In genomic region chr3:151282921-151283320, GRCh38 we compare ENCODE assay signal across 8 cellular contexts. TPM values are rescaled to one million over a fixed set of nuclear protein-coding genes. Genes with fewer than 3 reads are reported as not detected.
DNase-seq lines count a peak whose midpoint lies in the region; ATAC-seq and TF ChIP-seq lines count a peak whose summit lies in the region.

No MANE protein-coding gene starts in this region.

- no peaks in the 10 kb centered on the region for H3F3A ChIP-seq in GM23338 (replicated peaks; ENCODE audit: low read depth)

- H2AFZ ChIP-seq in GM23338, result no peak overlapping the region

- POLR2A ChIA-PET in activated B cell treated with CpG ODN at 0.5 μM for 24 hours (lab: Charles Lee), result no interaction called here

- H3K9me3 Mint-ChIP-seq in GM23338 (no peaks in the 10 kb centered on the region), activated B cell treated with CpG ODN at 0.5 μM for 24 hours (no peaks in the 10 kb centered on the region)

- H4K20me1 ChIP-seq in GM23338 (replicated peaks; ENCODE audit: insufficient read depth), result 0 out of 2 replicates have a peak, but pooled peaks cover 2% of the 10 kb centered on the region

- H3K27ac Mint-ChIP-seq in GM23338, result no peak overlapping the region
- no peak overlapping the region for H3K27ac Mint-ChIP-seq in activated B cell treated with CpG ODN at 0.5 μM for 24 hours

- no peaks in the 10 kb centered on the region for H3K27me3 ChIP-seq in GM23338 (ENCODE audit: insufficient read depth)

- H3K4me3 ChIP-seq in GM23338, result no peak overlapping the region

- ATAC-seq in GM23338 (no peak), activated B cell treated with CpG ODN at 0.5 μM for 24 hours (ENCODE audit: low read depth) (peak; percentile 38), HG03280 (IDR thresholded peaks at IDR 0.05; ENCODE audit: unreplicated experiment) (no peak), HG03159 (IDR thresholded peaks at IDR 0.05; ENCODE audit: unreplicated experiment) (no peak)

- H3K79me2 ChIP-seq in GM23338 (replicated peaks; ENCODE audit: insufficient read depth), result no peaks in the 10 kb centered on the region

- H3K27me3 Mint-ChIP-seq in GM23338 (ENCODE audit: insufficient read depth, low read depth, poor library complexity) (peaks cover 3% of the 10 kb centered on the region), activated B cell treated with CpG ODN at 0.5 μM for 24 hours (no peaks in the 10 kb centered on the region)

- no peak overlapping the region for H3K27ac ChIP-seq in GM23338 (ENCODE audit: low read depth)

- no peaks in the 10 kb centered on the region; the same call in 2 of the 3 replicates for H3K4me1 Mint-ChIP-seq in GM23338
- peaks cover 30% of the 10 kb centered on the region for H3K4me1 Mint-ChIP-seq in activated B cell treated with CpG ODN at 0.5 μM for 24 hours

- intact Hi-C loops in activated B cell treated with CpG ODN at 0.5 μM for 24 hours (cut with micrococcal nuclease), result loop anchor here (1.0 kb wide), 5 partner anchors 56 to 755 kb away; no protein-coding TSS in a partner anchor

- TF ChIP-seq CTCF in GM23338 (conservative IDR thresholded peaks at IDR 0.05; ENCODE audit: low read depth in 2 of 2) (peak; percentile 67 to 78), activated B cell treated with CpG ODN at 0.5 μM for 24 hours (IDR thresholded peaks at IDR 0.05) (peak; percentile 78)

- H3K4me2 ChIP-seq in GM23338, result no peak overlapping the region

- H3K4me3 Mint-ChIP-seq in GM23338 (no peak overlapping the region), activated B cell treated with CpG ODN at 0.5 μM for 24 hours (no peak overlapping the region)

- no peaks in the 10 kb centered on the region for H3K4me1 ChIP-seq in GM23338 (ENCODE audit: insufficient read depth)

- CTCF ChIA-PET in activated B cell treated with CpG ODN at 0.5 μM for 24 hours (lab: Charles Lee), result interaction anchor here (0.6 to 9.6 kb wide), 11 partner anchors 16 to 357 kb away, joined by 3 to 237 read pairs (median 4); no protein-coding TSS in a partner anchor

- DNase-seq in DMS153 (lab: John Stamatoyannopoulos, UW) (peak; percentile 23), GM23338 (ENCODE audit: low spot score) (peak; percentile 41), NCI-H2196 (lab: John Stamatoyannopoulos, UW; ENCODE audit: unreplicated experiment) (peak; percentile 39), activated B cell treated with CpG ODN at 0.5 μM for 24 hours (no peak), glomerular visceral epithelial cell (ENCODE audit: extremely low spot score) (peak; percentile 50), putamen (ENCODE audit: low spot score) (peak; percentile 66)

- H3K9me2 ChIP-seq in GM23338 (ENCODE audit: insufficient read depth), result no peaks in the 10 kb centered on the region

- no peaks in the 10 kb centered on the region for H3K36me3 ChIP-seq in GM23338 (ENCODE audit: insufficient read depth)

- H3K36me3 Mint-ChIP-seq in GM23338 (ENCODE audit: low read depth) (no peaks in the 10 kb centered on the region), activated B cell treated with CpG ODN at 0.5 μM for 24 hours (ENCODE audit: low read depth) (no peaks in the 10 kb centered on the region)

TF ChIP-seq in GM23338, 12 proteins besides CTCF, POLR2A, EP300 and RAD21 (continues in another document):
- no peak for TF ChIP-seq STAT1 (IDR thresholded peaks at IDR 0.05; ENCODE audit: unreplicated experiment)
- no peak for TF ChIP-seq EZH2 (IDR thresholded peaks at IDR 0.05; ENCODE audit: low read depth, unreplicated experiment)
- no peak for TF ChIP-seq ZNF114 (CRISPR knock-in tag; IDR thresholded peaks at IDR 0.05)
- no peak for TF ChIP-seq POLR2AphosphoS5 (IDR thresholded peaks at IDR 0.05; ENCODE audit: low read depth)
- TF ChIP-seq ETS1 (IDR thresholded peaks at IDR 0.05), result no peak
- TF ChIP-seq NANOG (IDR thresholded peaks at IDR 0.05; ENCODE audit: borderline replicate concordance), result no peak
- TF ChIP-seq EZH2phosphoT487 (IDR thresholded peaks at IDR 0.05; ENCODE audit: unreplicated experiment), result no peak
- TF ChIP-seq CREB1 (CRISPR knock-in tag; IDR thresholded peaks at IDR 0.05; ENCODE audit: low read depth), result no peak
- no peak for TF ChIP-seq JUNB (IDR thresholded peaks at IDR 0.05; ENCODE audit: unreplicated experiment)
- TF ChIP-seq REST (IDR thresholded peaks at IDR 0.05; ENCODE audit: unreplicated experiment), result no peak
- no peak for TF ChIP-seq ZNF331 (CRISPR knock-in tag; IDR thresholded peaks at IDR 0.05; ENCODE audit: low read depth)

RNA-seq across cellular contexts. Expression of gene P2RY14, which starts 4.6 kb away (rescaled TPM):
- total RNA-seq in GM23338 (2014; rRNA removed; shearing (Covaris generic)), result not detected in 2 replicates
- polyA plus RNA-seq in GM23338 (2016; fragmentation: Nextera tagmentation; extraction: Ambion mirVana), result 0.95 and 1.2 TPM in 2 replicates
- total RNA-seq in activated B cell treated with CpG ODN at 0.5 μM for 24 hours, result 0.88 and 1.5 TPM in 2 replicates

RNA-seq across cellular contexts. Expression of gene GPR87, which starts 33.7 kb away (rescaled TPM):
- not detected in 2 replicates for total RNA-seq in GM23338 (2014; rRNA removed; shearing (Covaris generic))
- 0.21 TPM in 1 of 2 replicates, not detected in the other for polyA plus RNA-seq in GM23338 (2016; fragmentation: Nextera tagmentation; extraction: Ambion mirVana)
- total RNA-seq in activated B cell treated with CpG ODN at 0.5 μM for 24 hours, result not detected in 2 replicates

RNA-seq across cellular contexts. Expression of gene P2RY13, which starts 46.4 kb away (rescaled TPM):
- total RNA-seq in GM23338 (2014; rRNA removed; shearing (Covaris generic)), result not detected in 2 replicates
- 0.38 and 0.68 TPM in 2 replicates for polyA plus RNA-seq in GM23338 (2016; fragmentation: Nextera tagmentation; extraction: Ambion mirVana)
- 0.33 and 0.34 TPM in 2 replicates for total RNA-seq in activated B cell treated with CpG ODN at 0.5 μM for 24 hours
